20 cellular contexts compared by ENCODE assay signal in genomic region chr13:62483774-62484173, GRCh38.
DNase-seq lines count a peak whose midpoint lies in the region; ATAC-seq, FAIRE-seq and TF ChIP-seq lines count a peak whose summit lies in the region.
"Had no signal": no experiment of that assay in that cellular context is flagged by ENCODE, and none has a peak within 500 bp of the region (broad histone marks: within the 10 kb centered on the region; RNA-seq: fewer than 3 reads in every experiment).

No MANE protein-coding gene starts in this region.

- FAIRE-seq in endothelial cell of umbilical vein (lab: Jason Lieb, UNC) (no peak), H54 (lab: Jason Lieb, UNC) (no peak)

- no peaks in the 10 kb centered on the region for H3K27me3 Mint-ChIP-seq in mesothelial cell of epicardium (ENCODE audit: low read depth)
- H3K27me3 Mint-ChIP-seq: activated naive CD8-positive, alpha-beta T cell treated with anti-CD3 and anti-CD28 coated beads, Interleukin-2, amount 10 ng/mL, durations not matched to agents 7 days and 5 days; IgD-negative memory B cell; naive thymus-derived CD4-positive, alpha-beta T cell had no signal

- TF ChIP-seq POLR2A in endothelial cell of umbilical vein (IDR thresholded peaks at IDR 0.05; ENCODE audit: low read depth, low read length) = no peak
- TF ChIP-seq POLR2A in H54 (IDR thresholded peaks at IDR 0.05; ENCODE audit: low read depth, low read length) = no peak

- H4K20me1 ChIP-seq in SK-N-SH (ENCODE audit: insufficient read depth) (no peaks in the 10 kb centered on the region), endothelial cell of umbilical vein (replicated peaks; ENCODE audit: control insufficient read depth, extremely low read depth, insufficient read depth, low read length) (no peaks in the 10 kb centered on the region)

- no TSS peak for BruUV-seq in endothelial cell of umbilical vein (replicated peaks; lab: Mats Ljungman, UMichigan)

- no peaks in the 10 kb centered on the region for H3K4me1 Mint-ChIP-seq in mesothelial cell of epicardium
- H3K4me1 Mint-ChIP-seq: activated naive CD8-positive, alpha-beta T cell treated with anti-CD3 and anti-CD28 coated beads, Interleukin-2, amount 10 ng/mL, durations not matched to agents 7 days and 5 days; IgD-negative memory B cell; naive thymus-derived CD4-positive, alpha-beta T cell had no signal

- no peak overlapping the region; a peak in 1 of 4 replicates for H3K27ac ChIP-seq in SK-N-SH (ENCODE audit: low read depth in 2 of 2, low read length in 1 of 2)
- H3K27ac ChIP-seq in endothelial cell of umbilical vein (ENCODE audit: insufficient read depth, low read depth, low read length) = no peak overlapping the region
- H3K27ac ChIP-seq in RWPE1 = no peak overlapping the region
- no peak overlapping the region for H3K27ac ChIP-seq in tibial artery
- H3K27ac ChIP-seq: breast epithelium, coronary artery, heart left ventricle, upper lobe of right lung, VCaP had no signal

- CTCF ChIA-PET in SK-N-SH (lab: Yijun Ruan, JAX) = interaction anchor here (1.3 kb wide), 1 partner anchor 28 kb away, joined by 4 read pairs; no protein-coding TSS in a partner anchor
- CTCF ChIA-PET in endothelial cell of umbilical vein (lab: Charles Lee) = no interaction called here
- CTCF ChIA-PET in RWPE1 (lab: Yijun Ruan, JAX) = interaction anchor here (0.7 kb wide), 1 partner anchor 10 kb away, joined by 3 read pairs; no protein-coding TSS in a partner anchor

- intact Hi-C loops in endothelial cell of umbilical vein (cut with micrococcal nuclease) = no loop called here
- intact Hi-C loops in tibial artery (cut with DNase I; ENCODE audit: low total_unique reads) = no loop called here

- POLR2A ChIA-PET in SK-N-SH (lab: Yijun Ruan, JAX) = no interaction called here
- POLR2A ChIA-PET in endothelial cell of umbilical vein (lab: Charles Lee) = no interaction called here
- POLR2A ChIA-PET in RWPE1 (lab: Yijun Ruan, JAX; ENCODE audit: low non-redundant PET) = no interaction called here

- no peak for TF ChIP-seq EP300 in SK-N-SH (IDR thresholded peaks at IDR 0.05; ENCODE audit: borderline replicate concordance in 1 of 2, low read depth in 1 of 2, low read length in 1 of 2)

- H3K36me3 Mint-ChIP-seq in mesothelial cell of epicardium = no peaks in the 10 kb centered on the region
- H3K36me3 Mint-ChIP-seq: activated naive CD8-positive, alpha-beta T cell treated with anti-CD3 and anti-CD28 coated beads, Interleukin-2, amount 10 ng/mL, durations not matched to agents 7 days and 5 days; IgD-negative memory B cell; naive thymus-derived CD4-positive, alpha-beta T cell had no signal

- no peak for TF ChIP-seq RAD21 in SK-N-SH (IDR thresholded peaks at IDR 0.05; ENCODE audit: low read length)

- H3K79me2 ChIP-seq in SK-N-SH (ENCODE audit: insufficient read depth) (no peaks in the 10 kb centered on the region), endothelial cell of umbilical vein (ENCODE audit: control insufficient read depth, insufficient read depth, low read length) (no peaks in the 10 kb centered on the region)

- DNase-seq in SK-N-SH = no peak
- DNase-seq in NCI-H82 treated with DMSO at 0.1 percent for 48 hours (lab: John Stamatoyannopoulos, UW; ENCODE audit: unreplicated experiment) = peak; percentile 98
- peak; percentile 69 for DNase-seq in endothelial cell of umbilical vein (ENCODE audit: low read depth, low spot score)
- no peak for DNase-seq in mesothelial cell of epicardium (ENCODE audit: low spot score in 2 of 2, unreplicated experiment in 2 of 2)
- no peak for DNase-seq in H54 (ENCODE audit: insufficient read length, low spot score)
- no peak for DNase-seq in RWPE1 (ENCODE audit: low spot score)
- DNase-seq in tibial artery = no peak
- DNase-seq: activated CD4-positive, alpha-beta T cell treated with anti-CD3 and anti-CD28 coated beads, Interleukin-2, amount 50 U/mL, for 4 hours; activated CD8-positive, alpha-beta memory T cell treated with anti-CD3 and anti-CD28 coated beads, Interleukin-2, amount 50 U/mL, for 48 hours; activated naive CD8-positive, alpha-beta T cell treated with anti-CD3 and anti-CD28 coated beads, Interleukin-2, amount 10 ng/mL, durations not matched to agents 7 days and 5 days; Caco-2; heart left ventricle; naive thymus-derived CD4-positive, alpha-beta T cell; NCI-H1417 treated with DMSO at 0.1 percent for 48 hours; upper lobe of right lung had no signal

- H3K4me2 ChIP-seq in SK-N-SH (no peak overlapping the region; the same call in 1 of the 2 replicates), endothelial cell of umbilical vein (ENCODE audit: insufficient read depth, low read length) (no peak overlapping the region)

- no peaks in the 10 kb centered on the region for H3K9me2 ChIP-seq in SK-N-SH

- no peaks in the 10 kb centered on the region for H3K4me1 ChIP-seq in SK-N-SH (ENCODE audit: control insufficient read depth in 1 of 2, insufficient read depth in 2 of 2, low read depth in 1 of 2, low read length in 1 of 2)
- no peaks in the 10 kb centered on the region for H3K4me1 ChIP-seq in endothelial cell of umbilical vein (ENCODE audit: control insufficient read depth, extremely low read depth, insufficient read depth, low read length)
- peaks cover 0 to 14% (median 4%) of the 10 kb centered on the region in 4 donors for H3K4me1 ChIP-seq in tibial artery
- H3K4me1 ChIP-seq: breast epithelium, Caco-2, heart left ventricle, upper lobe of right lung had no signal

- H3K36me3 ChIP-seq in SK-N-SH (replicated peaks in 1 of 2; ENCODE audit: control insufficient read depth in 1 of 2, insufficient read depth in 2 of 2, low read length in 1 of 2) = no peaks in the 10 kb centered on the region
- H3K36me3 ChIP-seq in endothelial cell of umbilical vein (ENCODE audit: control insufficient read depth in 2 of 2, extremely low read depth in 1 of 2, insufficient read depth in 2 of 2, low read length in 2 of 2) = no peaks in the 10 kb centered on the region
- no peaks in the 10 kb centered on the region for H3K36me3 ChIP-seq in tibial artery
- H3K36me3 ChIP-seq: breast epithelium, heart left ventricle, upper lobe of right lung had no signal

- H3K27me3 ChIP-seq in SK-N-SH (ENCODE audit: insufficient read depth) (no peaks in the 10 kb centered on the region), endothelial cell of umbilical vein (ENCODE audit: control insufficient read depth in 2 of 2, insufficient read depth in 2 of 2, low read length in 2 of 2) (no peaks in the 10 kb centered on the region), tibial artery (no peaks in the 10 kb centered on the region)
- H3K27me3 ChIP-seq: breast epithelium, heart left ventricle, upper lobe of right lung had no signal

- no peaks in the 10 kb centered on the region for H3K9me1 ChIP-seq in endothelial cell of umbilical vein (replicated peaks; ENCODE audit: control insufficient read depth, extremely low read depth, insufficient read depth, low read length)

- H3K4me3 ChIP-seq in SK-N-SH (ENCODE audit: low read depth in 2 of 2, low read length in 1 of 2) = no peak overlapping the region
- no peak overlapping the region for H3K4me3 ChIP-seq in endothelial cell of umbilical vein (replicated peaks in 1 of 3; ENCODE audit: insufficient read depth in 1 of 3, low read depth in 1 of 3, low read length in 3 of 3)
- H3K4me3 ChIP-seq in tibial artery = no peak overlapping the region
- H3K4me3 ChIP-seq: breast epithelium, coronary artery, heart left ventricle, upper lobe of right lung had no signal

- dilution Hi-C loops in endothelial cell of umbilical vein (cut with MboI; ENCODE audit: extremely low pct_ligation_motif_present, low sequenced_read_pairs) = no loop called here

- peaks cover 8% of the 10 kb centered on the region for H3K9me3 Mint-ChIP-seq in mesothelial cell of epicardium

- no peaks in the 10 kb centered on the region for H3K9me3 ChIP-seq in SK-N-SH
- no peaks in the 10 kb centered on the region for H3K9me3 ChIP-seq in endothelial cell of umbilical vein (replicated peaks; ENCODE audit: control insufficient read depth, insufficient read depth, low read length)
- no peaks in the 10 kb centered on the region for H3K9me3 ChIP-seq in tibial artery
- H3K9me3 ChIP-seq: breast epithelium, Caco-2, heart left ventricle, upper lobe of right lung had no signal

- H2AFZ ChIP-seq in SK-N-SH (ENCODE audit: low read depth) = no peak overlapping the region; the same call in 1 of the 2 replicates
- H2AFZ ChIP-seq in endothelial cell of umbilical vein (ENCODE audit: low read depth, low read length) = no peak overlapping the region

- ATAC-seq in SK-N-SH treated with all-trans-retinoic acid at 6 μM for 48 hours = peak; percentile 67
- ATAC-seq: heart left ventricle; naive thymus-derived CD4-positive, alpha-beta T cell; upper lobe of right lung had no signal

- no peaks in the 10 kb centered on the region for H3F3A ChIP-seq in SK-N-SH (replicated peaks; ENCODE audit: insufficient read depth)

- no peak overlapping the region for H3K27ac Mint-ChIP-seq in mesothelial cell of epicardium
- H3K27ac Mint-ChIP-seq: activated naive CD8-positive, alpha-beta T cell treated with anti-CD3 and anti-CD28 coated beads, Interleukin-2, amount 10 ng/mL, durations not matched to agents 7 days and 5 days; IgD-negative memory B cell; naive thymus-derived CD4-positive, alpha-beta T cell had no signal

- WGBS in SK-N-SH (ENCODE audit: low lambda C conversion rate) = 27% methylated on average over 1 of the region's 1 CpG

- TF ChIP-seq CTCF in SK-N-SH (IDR thresholded peaks at IDR 0.05) (no peak), endothelial cell of umbilical vein (IDR thresholded peaks at IDR 0.05; ENCODE audit: extremely low read depth in 1 of 2, insufficient read depth in 1 of 2, low read depth in 1 of 2, low read length in 2 of 2) (no peak), mesothelial cell of epicardium (IDR thresholded peaks at IDR 0.05; ENCODE audit: unreplicated experiment) (no peak), RWPE1 (conservative IDR thresholded peaks at IDR 0.05; ENCODE audit: low read depth) (no peak), tibial artery (IDR thresholded peaks at IDR 0.05) (no peak)

- H3K9ac ChIP-seq in SK-N-SH (no peak overlapping the region), endothelial cell of umbilical vein (replicated peaks; ENCODE audit: extremely low read depth, insufficient read depth, low read length) (no peak overlapping the region)

- H3K4me3 Mint-ChIP-seq in mesothelial cell of epicardium = no peak overlapping the region
- H3K4me3 Mint-ChIP-seq: activated naive CD8-positive, alpha-beta T cell treated with anti-CD3 and anti-CD28 coated beads, Interleukin-2, amount 10 ng/mL, durations not matched to agents 7 days and 5 days; IgD-negative memory B cell; naive thymus-derived CD4-positive, alpha-beta T cell had no signal

TF ChIP-seq in SK-N-SH treated with all-trans-retinoic acid at 6 μM for 48 hours, 23 proteins besides CTCF, POLR2A, EP300 and RAD21 (continues in another document):
- no peak for TF ChIP-seq ESRRG (CRISPR knock-in tag; IDR thresholded peaks at IDR 0.05)
- no peak for TF ChIP-seq ZNF565 (CRISPR knock-in tag; conservative IDR thresholded peaks at IDR 0.05; ENCODE audit: low read depth)

TF ChIP-seq in SK-N-SH, 30 proteins besides CTCF, POLR2A, EP300 and RAD21 (continues in another document):
- TF ChIP-seq ELF1 (IDR thresholded peaks at IDR 0.05) = no peak

TF ChIP-seq in endothelial cell of umbilical vein, 7 proteins besides CTCF, POLR2A, EP300 and RAD21 (continues in another document):
- no peak for TF ChIP-seq EZH2 (IDR thresholded peaks at IDR 0.05; ENCODE audit: borderline replicate concordance, low read depth, low read length, severe bottlenecking)

Comparison
In these comparisons a context has a peak if more than half of its experiments do, and no peak if none do; other contexts are left out.
1. DNase-seq: peak in NCI-H82 treated with DMSO at 0.1 percent for 48 hours (single experiment) and endothelial cell of umbilical vein (single experiment); none in SK-N-SH (single experiment), mesothelial cell of epicardium (0 of 2), H54 (single experiment), RWPE1 (single experiment) and tibial artery (0 of 2).